Comparison of ENCODE assay signal across 9 cellular contexts in the genomic region with DNA sequence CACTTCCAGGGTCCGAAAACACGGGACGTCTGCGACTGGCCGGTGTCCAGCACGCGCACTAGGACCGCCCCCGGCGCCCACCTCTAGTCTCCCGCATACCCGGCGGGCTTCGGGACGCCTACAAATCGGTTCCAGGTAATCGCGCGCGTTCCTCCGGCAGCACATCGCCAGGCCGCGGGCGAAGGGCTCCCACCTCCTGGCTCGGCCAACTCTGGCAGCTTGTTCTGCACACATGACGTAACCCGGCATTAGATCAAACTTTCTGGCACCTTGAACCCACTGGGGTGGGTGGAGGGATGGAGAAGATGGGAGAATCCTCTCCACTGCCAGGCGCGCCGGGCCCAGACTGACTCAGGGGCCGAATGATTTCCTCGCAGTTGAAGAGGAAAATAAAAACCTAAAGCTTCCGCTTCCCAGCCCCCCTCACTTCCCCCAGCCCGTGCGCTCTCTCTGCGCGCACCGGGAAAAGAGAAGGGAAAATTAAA. TPM values are rescaled to one million over a fixed set of nuclear protein-coding genes. Genes with fewer than 3 reads are reported as not detected.
DNase-seq lines count a peak whose midpoint lies in the region; ATAC-seq and TF ChIP-seq lines count a peak whose summit lies in the region.
"Had no signal": no experiment of that assay in that cellular context is flagged by ENCODE, and none has a peak within 500 bp of the region (broad histone marks: within the 10 kb centered on the region; RNA-seq: fewer than 3 reads in every experiment).

No MANE protein-coding gene starts in this region.

- H3K4me3 ChIP-seq in BLaER1 (peak overlapping the region; percentile 66), HFF-Myc (replicated peaks; ENCODE audit: low read depth, low read length) (peak overlapping the region; percentile 27; the same call in 1 of the 2 replicates)

- peak overlapping the region; percentile 17 for H3K4me3 Mint-ChIP-seq in activated CD4-positive, alpha-beta memory T cell treated with anti-CD3 and anti-CD28 coated beads, Interleukin-2, amount 10 ng/mL, durations not matched to agents 7 days and 5 days
- peak overlapping the region; percentile 90 for H3K4me3 Mint-ChIP-seq in glutamatergic neuron (ENCODE audit: unreplicated experiment)
- peak overlapping the region in 1 of 2 donors; percentile 85 for H3K4me3 Mint-ChIP-seq in CD14-positive monocyte

- H3K27ac ChIP-seq in BLaER1, result no peak overlapping the region
- H3K27ac ChIP-seq: neutrophil had no signal

- no peaks in the 10 kb centered on the region for H3K9me3 Mint-ChIP-seq in activated CD4-positive, alpha-beta memory T cell treated with anti-CD3 and anti-CD28 coated beads, Interleukin-2, amount 10 ng/mL, durations not matched to agents 7 days and 5 days
- H3K9me3 Mint-ChIP-seq in glutamatergic neuron (ENCODE audit: unreplicated experiment) (peaks cover 41% of the 10 kb centered on the region), CD14-positive monocyte (peaks cover 0 to 12% (median 9%) of the 10 kb centered on the region in 7 donors)

- ATAC-seq in omental fat pad (ENCODE audit: low FRiP score) (peak; percentile 23), HG03565 (IDR thresholded peaks at IDR 0.05; ENCODE audit: unreplicated experiment) (no peak)

- H3K9me3 ChIP-seq in BLaER1, result no peaks in the 10 kb centered on the region; the same call in 1 of the 2 replicates
- H3K9me3 ChIP-seq: neutrophil had no signal

- TF ChIP-seq CTCF in HFF-Myc (IDR thresholded peaks at IDR 0.05; ENCODE audit: low read depth, low read length, missing control alignments), result no peak
- no peak for TF ChIP-seq CTCF in glutamatergic neuron (IDR thresholded peaks at IDR 0.05; ENCODE audit: partially characterized antibody, unreplicated experiment)
- no peak for TF ChIP-seq CTCF in omental fat pad (IDR thresholded peaks at IDR 0.05)
- TF ChIP-seq CTCF in CD14-positive monocyte (IDR thresholded peaks at IDR 0.05), result no peak

- POLR2A ChIA-PET in activated CD4-positive, alpha-beta memory T cell treated with anti-CD3 and anti-CD28 coated beads, Interleukin-2, amount 10 ng/mL, durations not matched to agents 7 days and 5 days (lab: Charles Lee), result no interaction called here

- H3K27ac Mint-ChIP-seq in activated CD4-positive, alpha-beta memory T cell treated with anti-CD3 and anti-CD28 coated beads, Interleukin-2, amount 10 ng/mL, durations not matched to agents 7 days and 5 days, result no peak overlapping the region
- H3K27ac Mint-ChIP-seq in glutamatergic neuron (ENCODE audit: unreplicated experiment) (peak overlapping the region; percentile 94), CD14-positive monocyte (no peak overlapping the region)

- H3K9ac ChIP-seq in BLaER1, result no peak overlapping the region

- peaks cover 30% of the 10 kb centered on the region for H3K4me1 Mint-ChIP-seq in activated CD4-positive, alpha-beta memory T cell treated with anti-CD3 and anti-CD28 coated beads, Interleukin-2, amount 10 ng/mL, durations not matched to agents 7 days and 5 days
- peaks cover 28% of the 10 kb centered on the region for H3K4me1 Mint-ChIP-seq in glutamatergic neuron (ENCODE audit: low read depth, unreplicated experiment)
- H3K4me1 Mint-ChIP-seq in CD14-positive monocyte, result peaks cover 33% of the 10 kb centered on the region

- CTCF ChIA-PET in activated CD4-positive, alpha-beta memory T cell treated with anti-CD3 and anti-CD28 coated beads, Interleukin-2, amount 10 ng/mL, durations not matched to agents 7 days and 5 days (lab: Charles Lee), result no interaction called here

- H3K36me3 ChIP-seq in BLaER1, result no peaks in the 10 kb centered on the region
- H3K36me3 ChIP-seq: neutrophil had no signal

- intact Hi-C loops in CD14-positive monocyte (cut with micrococcal nuclease), result no loop called here

- peaks cover 72% of the 10 kb centered on the region for H3K27me3 Mint-ChIP-seq in activated CD4-positive, alpha-beta memory T cell treated with anti-CD3 and anti-CD28 coated beads, Interleukin-2, amount 10 ng/mL, durations not matched to agents 7 days and 5 days
- H3K27me3 Mint-ChIP-seq in glutamatergic neuron (ENCODE audit: unreplicated experiment), result peaks cover 32% of the 10 kb centered on the region
- peaks cover 70 to 80% (median 75%) of the 10 kb centered on the region in 3 donors for H3K27me3 Mint-ChIP-seq in CD14-positive monocyte (ENCODE audit: low read depth in 3 of 3)

- H3K36me3 Mint-ChIP-seq in activated CD4-positive, alpha-beta memory T cell treated with anti-CD3 and anti-CD28 coated beads, Interleukin-2, amount 10 ng/mL, durations not matched to agents 7 days and 5 days (ENCODE audit: low read depth), result no peaks in the 10 kb centered on the region
- H3K36me3 Mint-ChIP-seq in glutamatergic neuron (ENCODE audit: unreplicated experiment), result no peaks in the 10 kb centered on the region
- peaks cover 2 to 10% of the 10 kb centered on the region in 2 donors for H3K36me3 Mint-ChIP-seq in CD14-positive monocyte

- no peak for DNase-seq in HFF-Myc (ENCODE audit: extremely low read depth, low read depth)
- no peak for DNase-seq in activated CD4-positive, alpha-beta memory T cell treated with anti-CD3 and anti-CD28 coated beads, Interleukin-2, amount 10 ng/mL, durations not matched to agents 7 days and 5 days
- DNase-seq in glutamatergic neuron, result peak; percentile 53
- DNase-seq in omental fat pad (ENCODE audit: low spot score), result no peak
- DNase-seq in CD14-positive monocyte (ENCODE audit: low spot score), result no peak
- DNase-seq in T-helper 9 cell, result no peak

- peak overlapping the region; percentile 98 for H3K4me2 ChIP-seq in BLaER1

- peaks cover 45% of the 10 kb centered on the region for H4K20me1 ChIP-seq in BLaER1

- peaks cover 40% of the 10 kb centered on the region for H3K4me1 ChIP-seq in BLaER1

- H3K27me3 ChIP-seq in BLaER1, result peaks cover 59% of the 10 kb centered on the region

RNA-seq across cellular contexts. Expression of gene EFNA5, which starts 1.2 kb away (rescaled TPM):
- not detected for total RNA-seq in activated CD4-positive, alpha-beta memory T cell treated with anti-CD3 and anti-CD28 coated beads, Interleukin-2, amount 10 ng/mL, durations not matched to agents 7 days and 5 days
- total RNA-seq in glutamatergic neuron (ENCODE audit: unreplicated experiment) (158 TPM), omental fat pad (10 to 100 TPM in 3 of 4 donors, 1 to 10 TPM in 1; 9.0 to 26.3 (median 14.0) TPM)
- not detected for polyA plus RNA-seq in CD14-positive monocyte

Comparison
In these comparisons a context has a peak if more than half of its experiments do, and no peak if none do; other contexts are left out.
1. RNA of gene EFNA5, which starts 1.2 kb away (total RNA-seq): 158 TPM in glutamatergic neuron (single experiment) and 9.0 to 26.3 TPM in omental fat pad; not detected in activated CD4-positive, alpha-beta memory T cell treated with anti-CD3 and anti-CD28 coated beads, Interleukin-2, amount 10 ng/mL, durations not matched to agents 7 days and 5 days; every median in the first group is over 4 times any median in the second.